ENCODE assay signal across 8 cellular contexts in genomic region chr4:169410839-169411770, GRCh38.
A peak's percentile ranks its signal among the peaks of the same experiment; 100 is the strongest.
DNase-seq lines count a peak whose midpoint lies in the region; ATAC-seq and TF ChIP-seq lines count a peak whose summit lies in the region.

No MANE protein-coding gene starts in this region.

- H3K9me3 Mint-ChIP-seq in chondrocyte (ENCODE audit: low read depth) = no peaks in the 10 kb centered on the region
- H3K9me3 Mint-ChIP-seq in osteocyte (ENCODE audit: unreplicated experiment) = no peaks in the 10 kb centered on the region

- peak; percentile 93 for DNase-seq in EH (ENCODE audit: low read depth)
- DNase-seq in T-helper 2 cell = peak in 4 of 5 experiments; percentile 3 to 95 (median 10)
- DNase-seq in chondrocyte (ENCODE audit: low spot score) = no peak
- no peak for DNase-seq in osteocyte (ENCODE audit: extremely low spot score, unreplicated experiment)
- DNase-seq in NCI-H1092 treated with DMSO at 0.1 percent for 48 hours (lab: John Stamatoyannopoulos, UW) = no peak
- DNase-seq in midbrain (lab: John Stamatoyannopoulos, UW) = no peak

- no peaks in the 10 kb centered on the region for H3K27me3 Mint-ChIP-seq in chondrocyte (ENCODE audit: low read depth)
- no peaks in the 10 kb centered on the region for H3K27me3 Mint-ChIP-seq in osteocyte (ENCODE audit: unreplicated experiment)

- ATAC-seq in GM19395 (IDR thresholded peaks at IDR 0.05; ENCODE audit: unreplicated experiment) = peak; percentile 99
- peak; percentile 99 for ATAC-seq in HG03342 (IDR thresholded peaks at IDR 0.05; ENCODE audit: unreplicated experiment)

- TF ChIP-seq CTCF in chondrocyte (IDR thresholded peaks at IDR 0.05) (no peak), osteocyte (IDR thresholded peaks at IDR 0.05) (no peak)

- H3K27ac Mint-ChIP-seq in chondrocyte (ENCODE audit: unreplicated experiment) (peak overlapping the region; percentile 45), osteocyte (ENCODE audit: unreplicated experiment) (peak overlapping the region; percentile 43)

- peaks cover 1% of the 10 kb centered on the region for H3K36me3 Mint-ChIP-seq in chondrocyte (ENCODE audit: low read depth)
- H3K36me3 Mint-ChIP-seq in osteocyte (ENCODE audit: unreplicated experiment) = peaks cover 3% of the 10 kb centered on the region

- peaks cover 16% of the 10 kb centered on the region for H3K4me1 Mint-ChIP-seq in chondrocyte (ENCODE audit: low read depth)
- peaks cover 13% of the 10 kb centered on the region for H3K4me1 Mint-ChIP-seq in osteocyte (ENCODE audit: unreplicated experiment)

- H3K4me3 Mint-ChIP-seq in chondrocyte (ENCODE audit: unreplicated experiment) (no peak overlapping the region), osteocyte (ENCODE audit: unreplicated experiment) (no peak overlapping the region)

Comparison
In these comparisons a context has a peak if more than half of its experiments do, and no peak if none do; other contexts are left out.
1. DNase-seq: peak in EH (single experiment) and T-helper 2 cell (4 of 5); none in chondrocyte (single experiment), osteocyte (single experiment), NCI-H1092 treated with DMSO at 0.1 percent for 48 hours (single experiment) and midbrain (single experiment).